Comparison of ENCODE assay signal across 11 cellular contexts in the genomic region with DNA sequence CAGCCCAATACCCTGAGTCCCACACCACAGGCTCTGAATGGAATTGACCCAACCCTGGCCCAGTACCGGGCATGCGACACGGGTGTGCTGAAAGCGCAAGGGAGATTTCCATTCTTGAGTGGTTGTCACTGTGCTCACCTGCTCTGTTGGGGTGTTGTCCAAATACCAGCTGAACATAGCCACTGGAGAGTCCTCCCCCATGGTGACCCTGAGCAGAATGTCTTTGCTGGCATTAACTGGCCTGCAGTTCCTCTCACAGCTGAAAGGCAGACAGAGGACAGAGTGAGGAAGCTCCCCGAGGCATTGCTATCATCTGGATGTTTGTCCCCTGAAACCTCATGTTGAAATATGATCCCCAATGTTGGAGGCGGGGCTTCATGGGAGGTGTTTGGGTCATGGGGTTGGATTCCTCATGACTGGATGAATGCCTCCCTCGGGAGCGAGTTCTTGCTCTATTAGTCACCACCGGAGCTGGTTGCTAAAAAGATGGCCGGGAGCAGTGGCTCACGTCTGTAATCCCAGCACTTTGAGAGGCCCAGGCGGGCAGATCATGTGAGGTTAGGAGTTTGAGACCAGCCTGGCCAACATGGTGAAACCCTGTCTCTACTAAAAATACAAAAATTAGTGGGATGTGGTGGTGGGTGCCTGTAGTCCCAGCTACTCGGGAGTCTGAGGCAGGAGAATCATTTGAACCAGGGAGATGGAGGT. TPM values are rescaled to one million over a fixed set of nuclear protein-coding genes. Genes with fewer than 3 reads are reported as not detected.
A peak's percentile ranks its signal among the peaks of the same experiment; 100 is the strongest.
DNase-seq lines count a peak whose midpoint lies in the region; ATAC-seq and TF ChIP-seq lines count a peak whose summit lies in the region.
"Had no signal": no experiment of that assay in that cellular context is flagged by ENCODE, and none has a peak within 500 bp of the region (broad histone marks: within the 10 kb centered on the region; RNA-seq: fewer than 3 reads in every experiment).

No MANE protein-coding gene starts in this region.

- TF ChIP-seq CTCF in WTC11 (IDR thresholded peaks at IDR 0.05) (no peak), right atrium auricular region (IDR thresholded peaks at IDR 0.05) (no peak), sigmoid colon (IDR thresholded peaks at IDR 0.05) (no peak)

- no peaks in the 10 kb centered on the region for H3K36me3 Mint-ChIP-seq in WTC11

- H3K27ac ChIP-seq in right atrium auricular region (peak overlapping the region; percentile 82 to 91), sigmoid colon (peak overlapping the region; percentile 57 to 83 (median 68))
- H3K27ac ChIP-seq: BLaER1 treated with 17β-estradiol and CSF1 and Interleukin-3, amounts not matched to agents 10 nM and 100 nM had no signal

- peak overlapping the region; percentile 96 for H3K27ac Mint-ChIP-seq in WTC11

- no peak for TF ChIP-seq POLR2A in sigmoid colon (IDR thresholded peaks at IDR 0.05)

- DNase-seq in NCI-H345 (lab: John Stamatoyannopoulos, UW): peak; percentile 2
- no peak for DNase-seq in NCI-H345 treated with DMSO at 0.1 percent for 48 hours (lab: John Stamatoyannopoulos, UW; ENCODE audit: unreplicated experiment)
- DNase-seq in WTC11 (ENCODE audit: low spot score): peak; percentile 88
- DNase-seq in right atrium auricular region (ENCODE audit: low spot score): peak; percentile 96
- DNase-seq in sigmoid colon: peak; percentile 94
- no peak for DNase-seq in hippocampal formation (lab: John Stamatoyannopoulos, UW)
- DNase-seq in NOMO-1 treated with dmso at 0.1 percent for 144 hours (lab: John Stamatoyannopoulos, UW; ENCODE audit: unreplicated experiment): no peak

- peak; percentile 95 for ATAC-seq in WTC11
- no peak for ATAC-seq in GM21619 (IDR thresholded peaks at IDR 0.05; ENCODE audit: unreplicated experiment)

- POLR2A ChIA-PET in WTC11 (lab: Charles Lee): interaction anchor here (0.6 to 1.1 kb wide), 4 partner anchors 26 to 133 kb away, joined by 3 to 7 read pairs (median 4); a partner anchor contains a TSS

- H3K27me3 ChIP-seq in right atrium auricular region (no peaks in the 10 kb centered on the region), sigmoid colon (no peaks in the 10 kb centered on the region)
- H3K27me3 ChIP-seq: BLaER1 treated with 17β-estradiol and CSF1 and Interleukin-3, amounts not matched to agents 10 nM and 100 nM had no signal

- H3K4me1 ChIP-seq in right atrium auricular region: peaks cover 0 to 14% of the 10 kb centered on the region in 2 donors
- H3K4me1 ChIP-seq in sigmoid colon: peaks cover 0 to 14% (median 2%) of the 10 kb centered on the region in 4 donors

- WGBS in sigmoid colon, 2 donors: 38 to 48% methylated on average over 13 of the region's 13 CpGs

- peaks cover 20% of the 10 kb centered on the region for H3K4me1 Mint-ChIP-seq in WTC11

- no peaks in the 10 kb centered on the region for H3K9me3 Mint-ChIP-seq in WTC11

- TF ChIP-seq EP300 in sigmoid colon (IDR thresholded peaks at IDR 0.05): peak in 2 of 4 donors; percentile 40 to 61

- peak overlapping the region; percentile 65 for H3K4me3 Mint-ChIP-seq in WTC11

- no peaks in the 10 kb centered on the region for H3K27me3 Mint-ChIP-seq in WTC11 (ENCODE audit: low read depth)

- intact Hi-C loops in sigmoid colon (cut with DNase I): no loop called here

- H3K9me3 ChIP-seq in right atrium auricular region: no peaks in the 10 kb centered on the region
- H3K9me3 ChIP-seq in sigmoid colon: no peaks in the 10 kb centered on the region
- H3K9me3 ChIP-seq: BLaER1 treated with 17β-estradiol and CSF1 and Interleukin-3, amounts not matched to agents 10 nM and 100 nM had no signal

- H3K36me3 ChIP-seq in right atrium auricular region (no peaks in the 10 kb centered on the region), sigmoid colon (no peaks in the 10 kb centered on the region)
- H3K36me3 ChIP-seq: BLaER1 treated with 17β-estradiol and CSF1 and Interleukin-3, amounts not matched to agents 10 nM and 100 nM had no signal

- CTCF ChIA-PET in WTC11 (lab: Charles Lee): interaction anchor here (0.7 to 1.5 kb wide), 7 partner anchors 18 to 427 kb away, joined by 3 to 17 read pairs (median 4); a partner anchor contains a TSS

- H3K4me3 ChIP-seq in right atrium auricular region: peak overlapping the region; percentile 10 to 26
- peak overlapping the region in 1 of 4 donors; percentile 10 for H3K4me3 ChIP-seq in sigmoid colon
- H3K4me3 ChIP-seq: BLaER1 treated with 17β-estradiol and CSF1 and Interleukin-3, amounts not matched to agents 10 nM and 100 nM had no signal

TF ChIP-seq in WTC11, 78 proteins besides CTCF, POLR2A, EP300 and RAD21:
- TF ChIP-seq ZNF232 (CRISPR knock-in tag; IDR thresholded peaks at IDR 0.05): no peak
- TF ChIP-seq, protein P1, sequence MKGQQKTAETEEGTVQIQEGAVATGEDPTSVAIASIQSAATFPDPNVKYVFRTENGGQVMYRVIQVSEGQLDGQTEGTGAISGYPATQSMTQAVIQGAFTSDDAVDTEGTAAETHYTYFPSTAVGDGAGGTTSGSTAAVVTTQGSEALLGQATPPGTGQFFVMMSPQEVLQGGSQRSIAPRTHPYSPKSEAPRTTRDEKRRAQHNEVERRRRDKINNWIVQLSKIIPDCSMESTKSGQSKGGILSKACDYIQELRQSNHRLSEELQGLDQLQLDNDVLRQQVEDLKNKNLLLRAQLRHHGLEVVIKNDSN (CRISPR knock-in tag; IDR thresholded peaks at IDR 0.05): peak; percentile 61; the same call in 1 of the 2 replicates
- TF ChIP-seq EMX1 (CRISPR knock-in tag; IDR thresholded peaks at IDR 0.05): no peak
- TF ChIP-seq, protein P2, sequence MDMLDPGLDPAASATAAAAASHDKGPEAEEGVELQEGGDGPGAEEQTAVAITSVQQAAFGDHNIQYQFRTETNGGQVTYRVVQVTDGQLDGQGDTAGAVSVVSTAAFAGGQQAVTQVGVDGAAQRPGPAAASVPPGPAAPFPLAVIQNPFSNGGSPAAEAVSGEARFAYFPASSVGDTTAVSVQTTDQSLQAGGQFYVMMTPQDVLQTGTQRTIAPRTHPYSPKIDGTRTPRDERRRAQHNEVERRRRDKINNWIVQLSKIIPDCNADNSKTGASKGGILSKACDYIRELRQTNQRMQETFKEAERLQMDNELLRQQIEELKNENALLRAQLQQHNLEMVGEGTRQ (CRISPR knock-in tag; IDR thresholded peaks at IDR 0.05): peak; percentile 60
- TF ChIP-seq CREM (CRISPR knock-in tag; IDR thresholded peaks at IDR 0.05): no peak
- TF ChIP-seq, protein P3, sequence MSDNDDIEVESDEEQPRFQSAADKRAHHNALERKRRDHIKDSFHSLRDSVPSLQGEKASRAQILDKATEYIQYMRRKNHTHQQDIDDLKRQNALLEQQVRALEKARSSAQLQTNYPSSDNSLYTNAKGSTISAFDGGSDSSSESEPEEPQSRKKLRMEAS (CRISPR knock-in tag; IDR thresholded peaks at IDR 0.05): peak; percentile 56; the same call in 1 of the 2 replicates
TF ChIP-seq in WTC11: peak in this region for 3.

RNA-seq across cellular contexts. Expression of a gene that starts 57.3 kb away (rescaled TPM):
- total RNA-seq in WTC11 (2021): 0.15 to 0.23 TPM (median 0.23 TPM) in 3 replicates
- not detected for total RNA-seq in right atrium auricular region
- 1 to 10 TPM in 2 of 4 donors, under 1 TPM in 1, not detected in 1; 0.83 to 3.1 (median 2.1) TPM for total RNA-seq in sigmoid colon
- polyA plus RNA-seq in sigmoid colon: 1 to 10 TPM; 2.8 to 6.2 (median 4.2) TPM
- total RNA-seq: activated CD8-positive, alpha-beta memory T cell treated with anti-CD3 and anti-CD28 coated beads for 36 hours; subcutaneous adipose tissue had no signal

Comparison
In these comparisons a context has a peak if more than half of its experiments do, and no peak if none do; other contexts are left out.
1. DNase-seq: peak in NCI-H345 (single experiment), WTC11 (single experiment), right atrium auricular region (single experiment) and sigmoid colon (single experiment); none in NCI-H345 treated with DMSO at 0.1 percent for 48 hours (single experiment), hippocampal formation (0 of 2) and NOMO-1 treated with dmso at 0.1 percent for 144 hours (single experiment).